Comparison of ENCODE assay signal across 10 cellular contexts in genomic region chr10:119663866-119664698, GRCh38. TPM values are rescaled to one million over a fixed set of nuclear protein-coding genes. Genes with fewer than 3 reads are reported as not detected.
DNase-seq lines count a peak whose midpoint lies in the region; ATAC-seq, FAIRE-seq and TF ChIP-seq lines count a peak whose summit lies in the region.
"Had no signal": no experiment of that assay in that cellular context is flagged by ENCODE, and none has a peak within 500 bp of the region (broad histone marks: within the 10 kb centered on the region; RNA-seq: fewer than 3 reads in every experiment).

No MANE protein-coding gene starts in this region.

- H4K20me1 ChIP-seq in endothelial cell of umbilical vein (replicated peaks; ENCODE audit: control insufficient read depth, extremely low read depth, insufficient read depth, low read length), result no peaks in the 10 kb centered on the region

- POLR2A ChIA-PET in endothelial cell of umbilical vein (lab: Charles Lee), result interaction anchor here (0.9 to 1.1 kb wide), 2 partner anchors 9 to 13 kb away, joined by 3 to 4 read pairs; partner anchors contain the start of gene BAG3

- H3K9me3 Mint-ChIP-seq in stimulated activated effector memory CD8-positive, alpha-beta T cell treated with anti-CD3 and anti-CD28 coated beads, Interleukin-12 subunit alpha, Interleukin-12 subunit beta, amount 100 ng/mL, for 72 hours, result no peaks in the 10 kb centered on the region

- CTCF ChIA-PET in endothelial cell of umbilical vein (lab: Charles Lee), result interaction anchor here (0.5 to 1.3 kb wide), 5 partner anchors 21 to 208 kb away, joined by 3 to 4 read pairs (median 3); partner anchors contain the start of genes INPP5F and MCMBP

- H3K9me3 ChIP-seq in endothelial cell of umbilical vein (replicated peaks; ENCODE audit: control insufficient read depth, insufficient read depth, low read length) (no peaks in the 10 kb centered on the region), ovary (no peaks in the 10 kb centered on the region)

- peak; percentile 52 for FAIRE-seq in endothelial cell of umbilical vein (lab: Jason Lieb, UNC)
- FAIRE-seq: A204.1 had no signal

- H3K36me3 ChIP-seq in endothelial cell of umbilical vein (ENCODE audit: control insufficient read depth in 2 of 2, extremely low read depth in 1 of 2, insufficient read depth in 2 of 2, low read length in 2 of 2) (peaks cover 0 to 2% of the 10 kb centered on the region in 2 experiments), ovary (no peaks in the 10 kb centered on the region)

- H2AFZ ChIP-seq in endothelial cell of umbilical vein (ENCODE audit: low read depth, low read length), result no peak overlapping the region

- TF ChIP-seq EP300 in ovary (IDR thresholded peaks at IDR 0.05), result no peak

- no TSS peak for BruUV-seq in endothelial cell of umbilical vein (replicated peaks; lab: Mats Ljungman, UMichigan)

- H3K4me1 ChIP-seq in endothelial cell of umbilical vein (ENCODE audit: control insufficient read depth, extremely low read depth, insufficient read depth, low read length), result peaks cover 14% of the 10 kb centered on the region
- H3K4me1 ChIP-seq in ovary (ENCODE audit: insufficient read depth), result peaks cover 23% of the 10 kb centered on the region

- no peak overlapping the region for H3K27ac ChIP-seq in endothelial cell of umbilical vein (ENCODE audit: insufficient read depth, low read depth, low read length)
- no peak overlapping the region for H3K27ac ChIP-seq in ovary

- H3K9me1 ChIP-seq in endothelial cell of umbilical vein (replicated peaks; ENCODE audit: control insufficient read depth, extremely low read depth, insufficient read depth, low read length), result no peaks in the 10 kb centered on the region

- no peak for DNase-seq in activated CD4-positive, CD25-positive, alpha-beta regulatory T cell treated with anti-CD3 and anti-CD28 coated beads, Interleukin-2, amount 50 U/mL, for 72 hours
- DNase-seq in T-helper 22 cell (ENCODE audit: low read depth) (peak; percentile 34), endothelial cell of umbilical vein (ENCODE audit: low read depth, low spot score) (no peak), ovary (no peak)
- DNase-seq in stimulated activated effector memory CD8-positive, alpha-beta T cell treated with anti-CD3 and anti-CD28 coated beads, Interleukin-12 subunit alpha, Interleukin-12 subunit beta, amount 100 ng/mL, for 72 hours (ENCODE audit: low spot score in 2 of 2), result no peak
- DNase-seq in stimulated activated CD4-positive, alpha-beta T cell treated with anti-CD3 and anti-CD28 coated beads, Interleukin-2, amount 100 ng/mL, for 48 hours, result no peak
- DNase-seq: KBM-7 had no signal

- H3K4me2 ChIP-seq in endothelial cell of umbilical vein (ENCODE audit: insufficient read depth, low read length), result no peak overlapping the region

- H3K79me2 ChIP-seq in endothelial cell of umbilical vein (ENCODE audit: control insufficient read depth, insufficient read depth, low read length), result peaks cover 96% of the 10 kb centered on the region

- peaks cover 10% of the 10 kb centered on the region for H3K36me3 Mint-ChIP-seq in stimulated activated effector memory CD8-positive, alpha-beta T cell treated with anti-CD3 and anti-CD28 coated beads, Interleukin-12 subunit alpha, Interleukin-12 subunit beta, amount 100 ng/mL, for 72 hours

- H3K27ac Mint-ChIP-seq in stimulated activated effector memory CD8-positive, alpha-beta T cell treated with anti-CD3 and anti-CD28 coated beads, Interleukin-12 subunit alpha, Interleukin-12 subunit beta, amount 100 ng/mL, for 72 hours, result peak overlapping the region; percentile 90

- intact Hi-C loops in endothelial cell of umbilical vein (cut with micrococcal nuclease), result no loop called here
- intact Hi-C loops in ovary (cut with DNase I), result no loop called here

- no peaks in the 10 kb centered on the region for H3K27me3 ChIP-seq in endothelial cell of umbilical vein (ENCODE audit: control insufficient read depth in 2 of 2, insufficient read depth in 2 of 2, low read length in 2 of 2)
- H3K27me3 ChIP-seq in ovary, result no peaks in the 10 kb centered on the region

- peak; percentile 44 to 67 for ATAC-seq in activated CD4-positive, CD25-positive, alpha-beta regulatory T cell treated with anti-CD3 and anti-CD28 coated beads, Interleukin-2, amount 50 U/mL, for 24 hours
- peak; percentile 87 for ATAC-seq in stimulated activated effector memory CD8-positive, alpha-beta T cell treated with anti-CD3 and anti-CD28 coated beads, Interleukin-12 subunit alpha, Interleukin-12 subunit beta, amount 100 ng/mL, for 72 hours
- no peak for ATAC-seq in GM18858 (IDR thresholded peaks at IDR 0.05; ENCODE audit: unreplicated experiment)

- peaks cover 33% of the 10 kb centered on the region for H3K4me1 Mint-ChIP-seq in stimulated activated effector memory CD8-positive, alpha-beta T cell treated with anti-CD3 and anti-CD28 coated beads, Interleukin-12 subunit alpha, Interleukin-12 subunit beta, amount 100 ng/mL, for 72 hours

- no peak overlapping the region for H3K4me3 ChIP-seq in endothelial cell of umbilical vein (replicated peaks in 1 of 3; ENCODE audit: insufficient read depth in 1 of 3, low read depth in 1 of 3, low read length in 3 of 3)
- H3K4me3 ChIP-seq in ovary, result no peak overlapping the region

- TF ChIP-seq POLR2A in endothelial cell of umbilical vein (IDR thresholded peaks at IDR 0.05; ENCODE audit: low read depth, low read length), result no peak
- TF ChIP-seq POLR2A in ovary (IDR thresholded peaks at IDR 0.05), result no peak

- no peak overlapping the region for H3K9ac ChIP-seq in endothelial cell of umbilical vein (replicated peaks; ENCODE audit: extremely low read depth, insufficient read depth, low read length)

- dilution Hi-C loops in endothelial cell of umbilical vein (cut with MboI; ENCODE audit: extremely low pct_ligation_motif_present, low sequenced_read_pairs), result no loop called here

- 68 to 73% (median 69%) methylated on average over 12 of the region's 12 CpGs for WGBS in ovary, 3 donors

- TF ChIP-seq CTCF in endothelial cell of umbilical vein (IDR thresholded peaks at IDR 0.05; ENCODE audit: extremely low read depth in 1 of 2, insufficient read depth in 1 of 2, low read depth in 1 of 2, low read length in 2 of 2) (no peak), ovary (IDR thresholded peaks at IDR 0.05) (no peak)

- H3K4me3 Mint-ChIP-seq in stimulated activated effector memory CD8-positive, alpha-beta T cell treated with anti-CD3 and anti-CD28 coated beads, Interleukin-12 subunit alpha, Interleukin-12 subunit beta, amount 100 ng/mL, for 72 hours, result peak overlapping the region; percentile 65

TF ChIP-seq in endothelial cell of umbilical vein, 7 proteins besides CTCF, POLR2A, EP300 and RAD21:
- TF ChIP-seq JUN (IDR thresholded peaks at IDR 0.05; ENCODE audit: borderline replicate concordance, insufficient read depth, insufficient read length, low read depth), result no peak
- TF ChIP-seq EZH2 (IDR thresholded peaks at IDR 0.05; ENCODE audit: borderline replicate concordance, low read depth, low read length, severe bottlenecking), result no peak
- TF ChIP-seq, protein P1, sequence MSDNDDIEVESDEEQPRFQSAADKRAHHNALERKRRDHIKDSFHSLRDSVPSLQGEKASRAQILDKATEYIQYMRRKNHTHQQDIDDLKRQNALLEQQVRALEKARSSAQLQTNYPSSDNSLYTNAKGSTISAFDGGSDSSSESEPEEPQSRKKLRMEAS (IDR thresholded peaks at IDR 0.05; ENCODE audit: insufficient read depth, insufficient read length), result no peak
- no peak for TF ChIP-seq MYC (IDR thresholded peaks at IDR 0.05; ENCODE audit: low read depth, low read length)
- TF ChIP-seq FOS (IDR thresholded peaks at IDR 0.05; ENCODE audit: borderline replicate concordance, insufficient read depth, low read length), result no peak
- TF ChIP-seq POLR2AphosphoS5 (IDR thresholded peaks at IDR 0.05; ENCODE audit: insufficient read depth, low read depth, low read length), result no peak
- TF ChIP-seq GATA2 (IDR thresholded peaks at IDR 0.05; ENCODE audit: insufficient read depth, insufficient read length, low read depth, low read length), result no peak
TF ChIP-seq in endothelial cell of umbilical vein: peak in this region for 0.

RNA-seq across cellular contexts. Expression of gene BAG3, which starts 12.9 kb away (rescaled TPM):
- total RNA-seq in endothelial cell of umbilical vein (65.4 and 66.7 TPM in 2 replicates), ovary (10 to 100 TPM; 13.7 to 33.5 (median 29.6) TPM)
- polyA plus RNA-seq in endothelial cell of umbilical vein (22.3 and 25.2 TPM in 2 replicates), ovary (10 to 100 TPM; 14.4 to 26.9 TPM)
- 23.7 and 25.2 TPM in 2 replicates for polyA plus RNA-seq in endothelial cell of umbilical vein (2011; cell fraction: cytosol; rRNA removed)
- 17.6 and 19.2 TPM in 2 replicates for polyA plus RNA-seq in endothelial cell of umbilical vein (2011; cell fraction: nucleus; rRNA removed)
- polyA plus RNA-seq in endothelial cell of umbilical vein (2012), result 73.5 and 76.5 TPM in 2 replicates
- 7.7 and 9.1 TPM in 2 replicates for polyA minus RNA-seq in endothelial cell of umbilical vein
- 8.4 TPM for polyA minus RNA-seq in endothelial cell of umbilical vein (2011; cell fraction: cytosol; rRNA and poly(A)+ RNA removed)
- 7.2 and 11.8 TPM in 2 replicates for polyA minus RNA-seq in endothelial cell of umbilical vein (2011; cell fraction: nucleus; rRNA and poly(A)+ RNA removed)
